In the genomic region with DNA sequence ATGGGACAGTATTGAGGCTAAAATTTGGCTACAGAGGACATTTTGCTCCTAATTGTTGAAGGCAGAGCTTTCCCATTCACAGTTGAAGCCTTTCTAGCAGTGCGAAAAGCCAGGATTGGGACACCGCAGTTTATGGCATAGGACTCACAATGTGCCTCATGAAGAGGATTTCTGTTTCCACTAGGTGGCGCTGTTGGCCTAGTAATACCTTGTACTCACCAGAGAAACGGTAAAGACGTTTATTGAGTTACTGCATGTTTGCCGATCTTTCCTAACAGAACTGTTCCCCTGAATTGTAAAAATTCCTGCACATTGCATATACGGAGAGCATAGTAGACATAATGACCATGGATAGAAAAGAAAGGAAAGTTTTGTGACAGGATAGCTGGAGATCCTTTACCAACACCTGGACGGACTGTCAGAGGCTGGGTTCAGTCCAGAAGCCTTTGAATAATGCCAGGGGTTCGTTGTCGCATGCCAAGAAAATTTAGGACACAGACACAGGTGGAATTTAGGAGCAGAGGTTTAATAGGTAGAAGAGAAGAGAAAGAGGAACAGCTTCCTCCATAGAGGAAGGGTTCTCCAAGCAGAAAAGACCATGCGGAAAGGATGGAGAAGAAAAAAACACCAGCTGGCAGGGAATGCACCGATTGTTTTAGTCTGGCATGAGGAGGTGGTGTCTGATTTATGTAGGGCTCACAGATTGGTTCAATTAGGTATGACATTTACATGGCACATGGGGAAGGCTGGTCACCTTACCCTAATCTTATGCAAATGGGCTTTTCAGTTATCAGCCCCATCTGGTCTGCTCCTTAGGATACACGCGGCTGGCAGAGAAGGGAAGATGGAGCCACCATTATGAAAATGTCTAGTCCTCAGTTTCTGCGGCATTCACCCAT, we compare ENCODE assay signal across 8 cellular contexts. TPM values are rescaled to one million over a fixed set of nuclear protein-coding genes. Genes with fewer than 3 reads are reported as not detected.
DNase-seq lines count a peak whose midpoint lies in the region; ATAC-seq and TF ChIP-seq lines count a peak whose summit lies in the region.

No MANE protein-coding gene starts in this region.

- no peak overlapping the region for H3K27ac ChIP-seq in C4-2B
- no peak overlapping the region for H3K27ac ChIP-seq in MM.1S (ENCODE audit: low read length)
- no peak overlapping the region for H3K27ac ChIP-seq in Panc1 (ENCODE audit: low read length)

- H3F3A ChIP-seq in MM.1S (ENCODE audit: insufficient read depth, low read length), result no peaks in the 10 kb centered on the region

- H3K4me3 ChIP-seq in MM.1S (ENCODE audit: low read length) (no peak overlapping the region), Panc1 (ENCODE audit: low read depth in 2 of 2, low read length in 2 of 2) (no peak overlapping the region)

- no peaks in the 10 kb centered on the region for H3K36me3 ChIP-seq in MM.1S (replicated peaks; ENCODE audit: insufficient read depth, low read length)
- no peaks in the 10 kb centered on the region for H3K36me3 ChIP-seq in Panc1 (ENCODE audit: control insufficient read depth, insufficient read depth, low read length)

- POLR2A ChIA-PET in Panc1 (lab: Charles Lee), result no interaction called here

- TF ChIP-seq CTCF in C4-2B (conservative IDR thresholded peaks at IDR 0.05), result peak; percentile 82
- peak; percentile 80 for TF ChIP-seq CTCF in MM.1S (IDR thresholded peaks at IDR 0.05; ENCODE audit: low read length)
- TF ChIP-seq CTCF in Panc1 (IDR thresholded peaks at IDR 0.05), result peak; percentile 88

- no TSS peak for BruUV-seq in Panc1 (replicated peaks; lab: Mats Ljungman, UMichigan)

- H3K9ac ChIP-seq in MM.1S (ENCODE audit: low read length), result no peak overlapping the region

- no peaks in the 10 kb centered on the region for H4K20me1 ChIP-seq in MM.1S (ENCODE audit: insufficient read depth, low read length)

- peak; percentile 82 for DNase-seq in MM.1S
- DNase-seq in Panc1 (ENCODE audit: low read depth, low spot score), result peak; percentile 60
- DNase-seq in amniotic stem cell (lab: John Stamatoyannopoulos, UW), result peak; percentile 13
- peak; percentile 77 for DNase-seq in iris pigment epithelial cell (ENCODE audit: low read depth)
- DNase-seq in stimulated activated CD4-positive, alpha-beta T cell treated with anti-CD3 and anti-CD28 coated beads, TNF-alpha, amount 100 ng/mL, for 48 hours (ENCODE audit: low read depth in 3 of 3), result peak; percentile 26 to 62 (median 31)

- H3K9me3 ChIP-seq in MM.1S (replicated peaks; ENCODE audit: insufficient read depth, low read length) (no peaks in the 10 kb centered on the region), Panc1 (ENCODE audit: control insufficient read depth, insufficient read depth, low read depth, low read length) (no peaks in the 10 kb centered on the region; the same call in 1 of the 2 replicates)

- H3K4me1 ChIP-seq in MM.1S (ENCODE audit: low read length), result no peaks in the 10 kb centered on the region
- H3K4me1 ChIP-seq in Panc1 (ENCODE audit: control insufficient read depth, insufficient read depth, low read length), result no peaks in the 10 kb centered on the region

- H3K79me2 ChIP-seq in MM.1S (ENCODE audit: low read length), result no peaks in the 10 kb centered on the region

- H3K27me3 ChIP-seq in MM.1S (replicated peaks; ENCODE audit: insufficient read depth, low read length), result no peaks in the 10 kb centered on the region
- H3K27me3 ChIP-seq in Panc1 (ENCODE audit: control insufficient read depth, insufficient read depth, low read length), result peaks cover 3% of the 10 kb centered on the region; the same call in 1 of the 2 replicates

- ATAC-seq in GM18907 (IDR thresholded peaks at IDR 0.05; ENCODE audit: unreplicated experiment), result peak; percentile 60
- peak; percentile 99 for ATAC-seq in Panc1
- ATAC-seq in GM18861 (IDR thresholded peaks at IDR 0.05; ENCODE audit: unreplicated experiment), result no peak

- H2AFZ ChIP-seq in MM.1S (ENCODE audit: low read length), result no peak overlapping the region

- intact Hi-C loops in Panc1 (cut with micrococcal nuclease; ENCODE audit: unreplicated experiment), result loop anchor here (1.0 to 10.0 kb wide), 5 partner anchors 378 to 1688 kb away; a partner anchor contains a TSS

- no peaks in the 10 kb centered on the region for H3K9me2 ChIP-seq in MM.1S (replicated peaks; ENCODE audit: insufficient read depth, low read length)

- in situ Hi-C loops in Panc1 (cut with HindIII; ENCODE audit: low pct_unique_long_range_greater_than_20kb, low sequenced_read_pairs), result no loop called here

- H3K4me2 ChIP-seq in MM.1S (ENCODE audit: low read depth, low read length), result no peak overlapping the region

- CTCF ChIA-PET in Panc1 (lab: Charles Lee), result interaction anchor here (0.6 to 2.8 kb wide), 2 partner anchors 10 to 444 kb away, joined by 3 to 12 read pairs; a partner anchor contains a TSS

RNA-seq across cellular contexts. Expression of a gene that starts 10.8 kb away (rescaled TPM):
- not detected for total RNA-seq in Panc1 (2021; ENCODE audit: unreplicated experiment)
- polyA plus RNA-seq in Panc1 (2012; ENCODE audit: insufficient read length), result not detected

RNA-seq across cellular contexts. Expression of a gene that starts 17.3 kb away (rescaled TPM):
- not detected for total RNA-seq in Panc1 (2021; ENCODE audit: unreplicated experiment)
- not detected for polyA plus RNA-seq in Panc1 (2012; ENCODE audit: insufficient read length)

RNA-seq across cellular contexts. Expression of a gene that starts 18.4 kb away (rescaled TPM):
- total RNA-seq in Panc1 (2021; ENCODE audit: unreplicated experiment), result 18.5 TPM
- 12.8 TPM for polyA plus RNA-seq in Panc1 (2012; ENCODE audit: insufficient read length)

RNA-seq across cellular contexts. Expression of a gene that starts 32.6 kb away (rescaled TPM):
- total RNA-seq in Panc1 (2021; ENCODE audit: unreplicated experiment), result not detected
- polyA plus RNA-seq in Panc1 (2012; ENCODE audit: insufficient read length), result not detected

RNA-seq across cellular contexts. Expression of a gene that starts 44.9 kb away (rescaled TPM):
- total RNA-seq in Panc1 (2021; ENCODE audit: unreplicated experiment), result not detected
- not detected for polyA plus RNA-seq in Panc1 (2012; ENCODE audit: insufficient read length)

Comparison
In these comparisons a context has a peak if more than half of its experiments do, and no peak if none do; other contexts are left out.
1. DNase-seq: peak in every context shown above with its lines; median percentile 82 in MM.1S; 77 in iris pigment epithelial cell; 60 in Panc1; 31 in stimulated activated CD4-positive, alpha-beta T cell treated with anti-CD3 and anti-CD28 coated beads, TNF-alpha, amount 100 ng/mL, for 48 hours; 13 in amniotic stem cell.